26 cellular contexts compared by ENCODE assay signal in the genomic region with DNA sequence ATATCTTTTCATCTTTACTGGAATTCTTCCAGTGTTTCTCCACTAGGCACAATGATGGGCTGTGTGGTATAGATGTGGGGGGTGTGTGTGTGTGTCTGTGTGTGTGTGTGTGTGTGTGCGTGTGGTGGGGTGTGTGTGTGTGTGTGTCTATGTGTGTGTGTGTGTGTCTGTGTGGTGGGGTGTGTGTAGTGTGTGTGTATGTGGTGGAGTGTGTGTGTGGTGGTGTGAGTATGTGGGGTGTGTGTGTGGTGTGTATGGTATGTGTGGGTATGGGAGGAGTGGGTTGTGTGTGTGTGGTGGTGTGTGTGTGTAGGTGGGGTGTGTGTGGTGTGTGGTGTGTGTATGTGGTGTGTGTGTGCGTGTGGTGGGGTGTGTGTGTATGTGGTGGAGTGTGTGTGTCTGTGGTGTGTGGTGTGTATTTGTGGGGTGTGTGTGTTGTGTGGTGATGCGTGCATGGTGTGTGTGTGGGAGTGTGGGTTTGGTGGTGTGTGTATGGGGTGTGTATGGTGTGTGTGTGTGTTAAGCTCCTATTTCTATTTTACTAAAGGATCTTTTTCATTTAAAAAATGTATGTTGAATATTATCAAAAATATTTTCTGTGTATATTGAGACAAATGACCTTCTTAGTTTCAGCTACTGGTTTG.
DNase-seq lines count a peak whose midpoint lies in the region; ATAC-seq, FAIRE-seq and TF ChIP-seq lines count a peak whose summit lies in the region.
"Had no signal": no experiment of that assay in that cellular context is flagged by ENCODE, and none has a peak within 500 bp of the region (broad histone marks: within the 10 kb centered on the region; RNA-seq: fewer than 3 reads in every experiment).

No MANE protein-coding gene starts in this region.

- no peak overlapping the region for H2BK15ac ChIP-seq in mesendoderm (replicated peaks; ENCODE audit: low read depth)

- no peak overlapping the region for H2BK120ac ChIP-seq in mesendoderm (ENCODE audit: low read depth, low read length)

- peaks cover 2% of the 10 kb centered on the region for H3K4me1 ChIP-seq in mesendoderm (ENCODE audit: control insufficient read depth, low read depth, low read length)
- H3K4me1 ChIP-seq: foreskin keratinocyte, heart right ventricle, psoas muscle, upper lobe of left lung had no signal

- no peaks in the 10 kb centered on the region for H3K79me1 ChIP-seq in mesendoderm (ENCODE audit: low read length)

- FAIRE-seq in D721Med (lab: Jason Lieb, UNC), result peak; percentile 29
- FAIRE-seq in HTR-8/SVneo (lab: Jason Lieb, UNC), result peak; percentile 100
- FAIRE-seq: colon, K562 had no signal

- 100% methylated on average over 1 of the region's 3 CpGs for WGBS in mesendoderm (ENCODE audit: extremely low coverage, insufficient coverage, low lambda C conversion rate)

- no peak overlapping the region for H3K4me2 ChIP-seq in mesendoderm (ENCODE audit: low read length)
- H3K4me2 ChIP-seq: BLaER1 treated with 17β-estradiol and CSF1 and Interleukin-3, amounts not matched to agents 10 nM and 100 nM had no signal

- no peak overlapping the region for H3K9ac ChIP-seq in mesendoderm (ENCODE audit: low read length)
- H3K9ac ChIP-seq: BLaER1 treated with 17β-estradiol and CSF1 and Interleukin-3, amounts not matched to agents 10 nM and 100 nM had no signal

- peak; percentile 19 for ATAC-seq in GM21723 (IDR thresholded peaks at IDR 0.05; ENCODE audit: unreplicated experiment)
- ATAC-seq in GM18858 (IDR thresholded peaks at IDR 0.05; ENCODE audit: unreplicated experiment), result no peak
- ATAC-seq: activated T-cell treated with anti-CD3 and anti-CD28 coated beads, Interleukin-2, amount 50 U/mL, for 4 hours; foreskin keratinocyte; heart right ventricle; K562; psoas muscle had no signal

- no peak for TF ChIP-seq CTCF in D721Med (IDR thresholded peaks at IDR 0.05; ENCODE audit: insufficient read depth, missing control alignments)

- no peak overlapping the region for H3K56ac ChIP-seq in mesendoderm (ENCODE audit: low read length)

- no peak overlapping the region for H4K8ac ChIP-seq in mesendoderm (ENCODE audit: low read depth, low read length)

- peak overlapping the region; percentile 31 for H3K23ac ChIP-seq in mesendoderm (ENCODE audit: low read length)

- H3K36me3 ChIP-seq in mesendoderm (ENCODE audit: control insufficient read depth, insufficient read depth, low read length), result no peaks in the 10 kb centered on the region
- H3K36me3 ChIP-seq: BLaER1 treated with 17β-estradiol and CSF1 and Interleukin-3, amounts not matched to agents 10 nM and 100 nM; heart right ventricle; MG63; upper lobe of left lung had no signal

- no peaks in the 10 kb centered on the region for H3K27me3 ChIP-seq in mesendoderm (ENCODE audit: insufficient read depth, low read length, poor library complexity)
- H3K27me3 ChIP-seq: BLaER1 treated with 17β-estradiol and CSF1 and Interleukin-3, amounts not matched to agents 10 nM and 100 nM; foreskin keratinocyte; heart right ventricle; MG63; upper lobe of left lung had no signal

- H3K18ac ChIP-seq in mesendoderm (ENCODE audit: low read length), result no peak overlapping the region

- no peak overlapping the region for H2BK5ac ChIP-seq in mesendoderm (ENCODE audit: low read length)

- H3K4ac ChIP-seq in mesendoderm (ENCODE audit: low read depth, low read length), result no peak overlapping the region

- no peak for DNase-seq in D721Med (ENCODE audit: insufficient read length, low spot score)
- DNase-seq in HTR-8/SVneo (ENCODE audit: insufficient read length, low spot score), result no peak
- DNase-seq in mesendoderm, result no peak
- DNase-seq in NCI-H1694 treated with DMSO at 0.1 percent for 48 hours (lab: John Stamatoyannopoulos, UW), result no peak
- DNase-seq in NCI-H524 (lab: John Stamatoyannopoulos, UW), result no peak
- DNase-seq: activated naive CD4-positive, alpha-beta T cell treated with anti-CD3 and anti-CD28 coated beads for 36 hours; activated T-cell treated with anti-CD3 and anti-CD28 coated beads, Interleukin-2, amount 50 U/mL, for 4 hours; Calu3; effector memory CD4-positive, alpha-beta T cell; erythroblast; foreskin keratinocyte; heart right ventricle; MG63; NCI-H1436; NCI-H510A; NK-92 treated with Interleukin-12 subunit alpha and Interleukin-12 subunit beta, amount 100 ng/mL, for 24 hours; nucleus accumbens; psoas muscle; SHP77 treated with DMSO at 0.1 percent for 48 hours; stimulated activated CD8-positive, alpha-beta memory T cell treated with anti-CD3 and anti-CD28 coated beads, Interleukin-4, amount 100 ng/mL, for 48 hours had no signal

- no peak overlapping the region for H3K27ac ChIP-seq in mesendoderm (ENCODE audit: low read depth, low read length)
- H3K27ac ChIP-seq: BLaER1 treated with 17β-estradiol and CSF1 and Interleukin-3, amounts not matched to agents 10 nM and 100 nM; foreskin keratinocyte; heart right ventricle; psoas muscle; upper lobe of left lung had no signal

- no peak overlapping the region for H2AK5ac ChIP-seq in mesendoderm (ENCODE audit: low read length)

- no peak overlapping the region for H4K5ac ChIP-seq in mesendoderm (ENCODE audit: low read length)

- H3K4me3 ChIP-seq in mesendoderm (ENCODE audit: low read length), result no peak overlapping the region
- H3K4me3 ChIP-seq: BLaER1 treated with 17β-estradiol and CSF1 and Interleukin-3, amounts not matched to agents 10 nM and 100 nM; heart right ventricle; K562; MG63; psoas muscle; upper lobe of left lung had no signal

- no peaks in the 10 kb centered on the region for H3K79me2 ChIP-seq in mesendoderm (ENCODE audit: control insufficient read depth, insufficient read depth, low read length)
